In the genomic region with DNA sequence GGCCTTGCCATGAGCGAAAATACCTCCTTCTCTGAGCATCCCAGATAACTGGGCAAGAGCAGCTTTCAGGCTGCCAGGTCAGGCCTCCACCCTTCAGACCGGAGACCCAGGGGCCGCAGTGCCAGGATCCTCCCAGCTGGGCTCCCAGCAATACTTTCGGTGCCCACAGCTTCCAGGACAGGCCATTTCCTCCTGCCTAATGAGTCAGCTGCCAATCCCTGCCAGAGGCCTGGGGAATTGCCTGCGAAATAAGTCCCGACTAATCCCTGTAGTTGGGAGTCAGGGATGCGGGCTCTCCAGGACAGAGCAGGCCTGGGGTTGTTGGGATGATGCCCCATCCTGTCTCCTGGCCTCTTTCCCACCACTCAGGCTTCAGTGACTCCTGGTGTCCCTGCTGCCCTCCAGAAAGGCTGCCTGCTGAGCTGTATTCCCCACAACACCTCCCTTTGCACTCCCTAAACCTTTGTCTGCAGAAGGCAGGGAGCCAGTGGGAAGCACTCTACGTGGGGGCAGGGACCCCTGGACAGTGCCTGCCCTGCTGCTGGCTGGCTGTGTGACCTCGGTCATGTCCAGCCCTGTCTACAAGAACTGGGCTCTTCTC, we compare ENCODE assay signal across 14 cellular contexts.
A peak's percentile ranks its signal among the peaks of the same experiment; 100 is the strongest.
DNase-seq lines count a peak whose midpoint lies in the region; ATAC-seq and TF ChIP-seq lines count a peak whose summit lies in the region.
"Had no signal": no experiment of that assay in that cellular context is flagged by ENCODE, and none has a peak within 500 bp of the region (broad histone marks: within the 10 kb centered on the region; RNA-seq: fewer than 3 reads in every experiment).

No MANE protein-coding gene starts in this region.

- ATAC-seq in PC-3 (peak; percentile 90), mucosa of descending colon (peak; percentile 7)
- ATAC-seq: left lobe of liver had no signal

- no peak overlapping the region for H3K4me3 Mint-ChIP-seq in activated naive CD4-positive, alpha-beta T cell treated with anti-CD3 and anti-CD28 coated beads, Interleukin-2, amount 10 ng/mL, durations not matched to agents 7 days and 5 days
- H3K4me3 Mint-ChIP-seq in activated naive CD8-positive, alpha-beta T cell treated with anti-CD3 and anti-CD28 coated beads for 36 hours, result no peak overlapping the region

- H3K4me3 ChIP-seq in BE2C (ENCODE audit: low read depth, low read length) (no peak overlapping the region), PC-3 (ENCODE audit: low read length) (no peak overlapping the region), epithelial cell of esophagus (ENCODE audit: low read length) (no peak overlapping the region), mucosa of descending colon (no peak overlapping the region)
- H3K4me3 ChIP-seq: stomach had no signal

- H3K4me1 ChIP-seq in BE2C, result peaks cover 24% of the 10 kb centered on the region
- H3K4me1 ChIP-seq in PC-3 (ENCODE audit: insufficient read depth, low read length), result peaks cover 13% of the 10 kb centered on the region
- no peaks in the 10 kb centered on the region for H3K4me1 ChIP-seq in mucosa of descending colon (ENCODE audit: low read depth)

- CTCF ChIA-PET in PC-3 (lab: Charles Lee), result interaction anchor here (0.5 kb wide), 1 partner anchor 39 kb away, joined by 3 read pairs; no protein-coding TSS in a partner anchor
- CTCF ChIA-PET in activated naive CD4-positive, alpha-beta T cell treated with anti-CD3 and anti-CD28 coated beads, Interleukin-2, amount 10 ng/mL, durations not matched to agents 7 days and 5 days (lab: Charles Lee), result no interaction called here

- TF ChIP-seq CTCF in BE2C (IDR thresholded peaks at IDR 0.05; ENCODE audit: low read depth, low read length) (no peak), PC-3 (conservative IDR thresholded peaks at IDR 0.05; ENCODE audit: low read depth, low read length) (no peak), epithelial cell of esophagus (IDR thresholded peaks at IDR 0.05; ENCODE audit: insufficient read depth, low read depth, low read length, missing control alignments) (no peak), mucosa of descending colon (IDR thresholded peaks at IDR 0.05) (no peak)

- no peaks in the 10 kb centered on the region for H3K9me3 Mint-ChIP-seq in activated naive CD4-positive, alpha-beta T cell treated with anti-CD3 and anti-CD28 coated beads, Interleukin-2, amount 10 ng/mL, durations not matched to agents 7 days and 5 days
- H3K9me3 Mint-ChIP-seq in activated naive CD8-positive, alpha-beta T cell treated with anti-CD3 and anti-CD28 coated beads for 36 hours, result no peaks in the 10 kb centered on the region

- H3K9me3 ChIP-seq in BE2C (no peaks in the 10 kb centered on the region), PC-3 (ENCODE audit: low read length) (no peaks in the 10 kb centered on the region), mucosa of descending colon (no peaks in the 10 kb centered on the region)
- H3K9me3 ChIP-seq: stomach had no signal

- no peak overlapping the region for H3K9ac ChIP-seq in PC-3 (ENCODE audit: low read length)

- H3K27me3 ChIP-seq in BE2C (no peaks in the 10 kb centered on the region), PC-3 (ENCODE audit: low read length) (no peaks in the 10 kb centered on the region)

- H2AFZ ChIP-seq in PC-3 (ENCODE audit: low read length), result peak overlapping the region; percentile 52

- H3K27me3 Mint-ChIP-seq in activated naive CD4-positive, alpha-beta T cell treated with anti-CD3 and anti-CD28 coated beads, Interleukin-2, amount 10 ng/mL, durations not matched to agents 7 days and 5 days, result peaks cover 4% of the 10 kb centered on the region
- no peaks in the 10 kb centered on the region for H3K27me3 Mint-ChIP-seq in activated naive CD8-positive, alpha-beta T cell treated with anti-CD3 and anti-CD28 coated beads for 36 hours

- POLR2A ChIA-PET in PC-3 (lab: Charles Lee; ENCODE audit: unreplicated experiment), result interaction anchor here (0.6 kb wide), 2 partner anchors 258 to 646 kb away, joined by 3 read pairs; no protein-coding TSS in a partner anchor

- H3K36me3 Mint-ChIP-seq in activated naive CD4-positive, alpha-beta T cell treated with anti-CD3 and anti-CD28 coated beads, Interleukin-2, amount 10 ng/mL, durations not matched to agents 7 days and 5 days, result no peaks in the 10 kb centered on the region
- no peaks in the 10 kb centered on the region for H3K36me3 Mint-ChIP-seq in activated naive CD8-positive, alpha-beta T cell treated with anti-CD3 and anti-CD28 coated beads for 36 hours

- H3K79me2 ChIP-seq in PC-3 (ENCODE audit: low read length), result no peaks in the 10 kb centered on the region

- BruUV-seq in PC-3 (replicated peaks; lab: Mats Ljungman, UMichigan), result no TSS peak

- H3K9me2 ChIP-seq in PC-3 (replicated peaks; ENCODE audit: low read length), result no peaks in the 10 kb centered on the region

- H3K27ac Mint-ChIP-seq in activated naive CD4-positive, alpha-beta T cell treated with anti-CD3 and anti-CD28 coated beads, Interleukin-2, amount 10 ng/mL, durations not matched to agents 7 days and 5 days, result no peak overlapping the region
- no peak overlapping the region for H3K27ac Mint-ChIP-seq in activated naive CD8-positive, alpha-beta T cell treated with anti-CD3 and anti-CD28 coated beads for 36 hours

- no peaks in the 10 kb centered on the region for H3K4me1 Mint-ChIP-seq in activated naive CD4-positive, alpha-beta T cell treated with anti-CD3 and anti-CD28 coated beads, Interleukin-2, amount 10 ng/mL, durations not matched to agents 7 days and 5 days
- H3K4me1 Mint-ChIP-seq in activated naive CD8-positive, alpha-beta T cell treated with anti-CD3 and anti-CD28 coated beads for 36 hours, result no peaks in the 10 kb centered on the region

- no peaks in the 10 kb centered on the region for H3F3A ChIP-seq in PC-3 (ENCODE audit: low read length, unreplicated experiment)

- DNase-seq in BE2C (peak; percentile 50), PC-3 (peak; percentile 85), epithelial cell of esophagus (ENCODE audit: low read depth) (peak; percentile 84), mucosa of descending colon (no peak), NCI-H146 treated with DMSO at 0.1 percent for 48 hours (lab: John Stamatoyannopoulos, UW; ENCODE audit: unreplicated experiment) (no peak), COLO668 (lab: John Stamatoyannopoulos, UW; ENCODE audit: unreplicated experiment) (no peak)
- no peak for DNase-seq in activated naive CD4-positive, alpha-beta T cell treated with anti-CD3 and anti-CD28 coated beads, Interleukin-2, amount 10 ng/mL, durations not matched to agents 7 days and 5 days
- DNase-seq in activated naive CD8-positive, alpha-beta T cell treated with anti-CD3 and anti-CD28 coated beads for 36 hours, result no peak
- DNase-seq: activated T-cell treated with anti-CD3 and anti-CD28 coated beads for 4 hours; effector memory CD4-positive, alpha-beta T cell; NCI-H2227 treated with DMSO at 0.1 percent for 48 hours; stomach had no signal

- no peaks in the 10 kb centered on the region for H3K36me3 ChIP-seq in BE2C
- H3K36me3 ChIP-seq in PC-3 (ENCODE audit: low read depth, low read length), result no peaks in the 10 kb centered on the region
- H3K36me3 ChIP-seq in mucosa of descending colon (ENCODE audit: low read depth), result no peaks in the 10 kb centered on the region
- H3K36me3 ChIP-seq: stomach had no signal

- H3K27ac ChIP-seq in PC-3 (ENCODE audit: low read length), result peak overlapping the region; percentile 22; the same call in 1 of the 2 replicates
- H3K27ac ChIP-seq: C4-2B had no signal

- intact Hi-C loops in PC-3 (cut with micrococcal nuclease) (no loop called here), mucosa of descending colon (cut with DNase I, micrococcal nuclease) (no loop called here)

- no peak overlapping the region for H3K4me2 ChIP-seq in PC-3 (ENCODE audit: low read length)

- H4K20me1 ChIP-seq in PC-3 (ENCODE audit: low read length), result no peaks in the 10 kb centered on the region

Comparison
In these comparisons a context has a peak if more than half of its experiments do, and no peak if none do; other contexts are left out.
1. DNase-seq: peak in BE2C (single experiment), PC-3 (single experiment) and epithelial cell of esophagus (single experiment); none in mucosa of descending colon (0 of 3), activated naive CD4-positive, alpha-beta T cell treated with anti-CD3 and anti-CD28 coated beads, Interleukin-2, amount 10 ng/mL, durations not matched to agents 7 days and 5 days (single experiment), NCI-H146 treated with DMSO at 0.1 percent for 48 hours (single experiment), activated naive CD8-positive, alpha-beta T cell treated with anti-CD3 and anti-CD28 coated beads for 36 hours (single experiment) and COLO668 (single experiment).